Comparison of ENCODE assay signal across 7 cellular contexts in genomic region chr19:48813123-48813911, GRCh38. TPM values are rescaled to one million over a fixed set of nuclear protein-coding genes. Genes with fewer than 3 reads are reported as not detected.
DNase-seq lines count a peak whose midpoint lies in the region; ATAC-seq and TF ChIP-seq lines count a peak whose summit lies in the region.

No MANE protein-coding gene starts in this region.

- POLR2A ChIA-PET in RWPE1 (lab: Yijun Ruan, JAX; ENCODE audit: low non-redundant PET), result interaction anchor here (0.6 kb wide), 1 partner anchor 625 kb away, joined by 5 read pairs; no protein-coding TSS in a partner anchor

- no peaks in the 10 kb centered on the region for H3K9me3 ChIP-seq in gastroesophageal sphincter

- H3K4me1 ChIP-seq in gastroesophageal sphincter, result peaks cover 0 to 54% (median 3%) of the 10 kb centered on the region in 3 donors

- H3K27me3 ChIP-seq in gastroesophageal sphincter, result no peaks in the 10 kb centered on the region

- WGBS in gastroesophageal sphincter (ENCODE audit: low coverage in 1 of 2), 2 donors, result 83% methylated on average over 1 to 3 of the region's 21 CpGs

- TF ChIP-seq CTCF in GM12874 (IDR thresholded peaks at IDR 0.05; ENCODE audit: insufficient read depth, low read depth, low read length), result peak; percentile 2; the same call in 1 of the 2 replicates
- no peak for TF ChIP-seq CTCF in RWPE1 (conservative IDR thresholded peaks at IDR 0.05; ENCODE audit: low read depth)
- peak in 1 of 4 experiments; percentile 17 for TF ChIP-seq CTCF in gastroesophageal sphincter (IDR thresholded peaks at IDR 0.05)

- DNase-seq in RWPE1 (ENCODE audit: low spot score) (no peak), substantia nigra (lab: John Stamatoyannopoulos, UW) (peak in 1 of 49 donors; percentile 16), NCI-H2107 treated with DMSO at 0.1 percent for 48 hours (lab: John Stamatoyannopoulos, UW; ENCODE audit: unreplicated experiment) (no peak)
- DNase-seq in activated CD8-positive, alpha-beta memory T cell treated with anti-CD3 and anti-CD28 coated beads, Interleukin-2, amount 50 U/mL, for 48 hours, result no peak
- DNase-seq in activated CD4-positive, alpha-beta T cell treated with anti-CD3 and anti-CD28 coated beads, Interleukin-2, amount 50 U/mL, for 1 hour, result no peak

- no peak for ATAC-seq in gastroesophageal sphincter

- no peak for TF ChIP-seq EP300 in gastroesophageal sphincter (IDR thresholded peaks at IDR 0.05)

- H3K4me3 ChIP-seq in gastroesophageal sphincter, result no peak overlapping the region

- TF ChIP-seq POLR2A in gastroesophageal sphincter (IDR thresholded peaks at IDR 0.05), result no peak

- CTCF ChIA-PET in RWPE1 (lab: Yijun Ruan, JAX), result no interaction called here

- H3K36me3 ChIP-seq in gastroesophageal sphincter, result no peaks in the 10 kb centered on the region

- H3K27ac ChIP-seq in RWPE1, result peak overlapping the region; percentile 89
- peak overlapping the region; percentile 82 to 97 (median 93) for H3K27ac ChIP-seq in gastroesophageal sphincter
- H3K27ac ChIP-seq in substantia nigra (ENCODE audit: low read depth, low read length, poor library complexity, severe bottlenecking), result peak overlapping the region; percentile 76

RNA-seq across cellular contexts. Expression of gene BCAT2, which starts 2.5 kb away (rescaled TPM):
- total RNA-seq in gastroesophageal sphincter, result 10 to 100 TPM; 46.6 to 77.8 (median 57.8) TPM

RNA-seq across cellular contexts. Expression of gene HSD17B14, which starts 23.0 kb away (rescaled TPM):
- 10 to 100 TPM in 2 of 4 donors, 1 to 10 TPM in 2; 5.3 to 12.5 (median 8.2) TPM for total RNA-seq in gastroesophageal sphincter

RNA-seq across cellular contexts. Expression of gene PLEKHA4, which starts 55.1 kb away (rescaled TPM):
- 10 to 100 TPM; 11.4 to 29.2 (median 18.1) TPM for total RNA-seq in gastroesophageal sphincter

RNA-seq across cellular contexts. Expression of gene FGF21, which starts 58.0 kb away (rescaled TPM):
- total RNA-seq in gastroesophageal sphincter, result not detected

RNA-seq across cellular contexts. Expression of gene PPP1R15A, which starts 58.9 kb away (rescaled TPM):
- total RNA-seq in gastroesophageal sphincter, result 10 to 100 TPM; 53.9 to 70.0 (median 60.9) TPM
